Comparison of ENCODE assay signal across 1 cellular context in genomic region chr6:10613077-10613476, GRCh38.
A peak's percentile ranks its signal among the peaks of the same experiment; 100 is the strongest.
TF ChIP-seq lines count a peak whose summit lies in the region.

No MANE protein-coding gene starts in this region.

TF ChIP-seq in GM23338, 12 proteins besides CTCF, POLR2A, EP300 and RAD21 (continued from another document):
- TF ChIP-seq ZNF462 (CRISPR knock-in tag; IDR thresholded peaks at IDR 0.05) (no peak), STAT1 (IDR thresholded peaks at IDR 0.05; ENCODE audit: unreplicated experiment) (no peak), NANOG (IDR thresholded peaks at IDR 0.05; ENCODE audit: borderline replicate concordance) (0 out of 2 replicates have a peak, but pooled peaks have one; percentile 27), EZH2 (IDR thresholded peaks at IDR 0.05; ENCODE audit: low read depth, unreplicated experiment) (no peak)
